1 cellular context compared by ENCODE assay signal in genomic region chr14:74762917-74763802, GRCh38.
A peak's percentile ranks its signal among the peaks of the same experiment; 100 is the strongest.
TF ChIP-seq lines count a peak whose summit lies in the region.

YLPM1 (plus strand) TSS chr14:74763316; CDS start chr14:74763490, 174 bp downstream.

TF ChIP-seq in HepG2, 621 proteins besides CTCF, POLR2A, EP300 and RAD21 (continued from another document and continues in another):
- no peak for TF ChIP-seq MLLT10 (CRISPR knock-in tag; IDR thresholded peaks at IDR 0.05)
- 0 out of 2 replicates have a peak, but pooled peaks have one; percentile 41 for TF ChIP-seq DR1 (CRISPR knock-in tag; IDR thresholded peaks at IDR 0.05)
- peak; percentile 83; the same call in 1 of the 2 replicates for TF ChIP-seq THAP7 (CRISPR knock-in tag; IDR thresholded peaks at IDR 0.05)
- TF ChIP-seq GTF3A (CRISPR knock-in tag; conservative IDR thresholded peaks at IDR 0.05) = no peak
- no peak for TF ChIP-seq ZC3H13 (CRISPR knock-in tag; IDR thresholded peaks at IDR 0.05)
- peak; percentile 62; the same call in 1 of the 3 replicates for TF ChIP-seq MXI1 (IDR thresholded peaks at IDR 0.05; ENCODE audit: borderline replicate concordance, low read depth, low read length)
- peak; percentile 68 for TF ChIP-seq CREB1 (IDR thresholded peaks at IDR 0.05)
- peak; percentile 72 for TF ChIP-seq CREB1 (CRISPR knock-in tag; IDR thresholded peaks at IDR 0.05)
- TF ChIP-seq RNF2 (conservative IDR thresholded peaks at IDR 0.05; ENCODE audit: low read depth) = no peak; the same call in 1 of the 2 replicates
- no peak; the same call in 1 of the 2 replicates for TF ChIP-seq GABPA (IDR thresholded peaks at IDR 0.05; ENCODE audit: low read depth, low read length)
- peak; percentile 69 for TF ChIP-seq GABPA (CRISPR knock-in tag; IDR thresholded peaks at IDR 0.05; ENCODE audit: low read depth)
- TF ChIP-seq POLR2G (IDR thresholded peaks at IDR 0.05; ENCODE audit: low read depth, low read length) = peak; percentile 97
- TF ChIP-seq ZNF281 (CRISPR knock-in tag; IDR thresholded peaks at IDR 0.05; ENCODE audit: borderline replicate concordance) = no peak
- no peak for TF ChIP-seq SNRNP70 (IDR thresholded peaks at IDR 0.05; ENCODE audit: low read depth, low read length)
- TF ChIP-seq ZNF841 (CRISPR knock-in tag; IDR thresholded peaks at IDR 0.05; ENCODE audit: borderline replicate concordance) = no peak
- TF ChIP-seq TFE3 (CRISPR knock-in tag; IDR thresholded peaks at IDR 0.05) = no peak
- no peak for TF ChIP-seq PTBP1 (IDR thresholded peaks at IDR 0.05; ENCODE audit: low read depth, low read length, poor library complexity, severe bottlenecking)
- peak; percentile 56; the same call in 1 of the 2 replicates for TF ChIP-seq MXD1 (CRISPR knock-in tag; IDR thresholded peaks at IDR 0.05)
- peak; percentile 49; the same call in 1 of the 2 replicates for TF ChIP-seq TEAD2 (CRISPR knock-in tag; IDR thresholded peaks at IDR 0.05)
- no peak for TF ChIP-seq ZNF75D (CRISPR knock-in tag; IDR thresholded peaks at IDR 0.05; ENCODE audit: borderline replicate concordance)
- TF ChIP-seq NR2F2 (IDR thresholded peaks at IDR 0.05; ENCODE audit: borderline replicate concordance, low read depth) = no peak
- TF ChIP-seq ZNF629 (CRISPR knock-in tag; conservative IDR thresholded peaks at IDR 0.05) = 0 out of 2 replicates have a peak, but pooled peaks have one; percentile 29
- TF ChIP-seq ZNF558 (CRISPR knock-in tag; IDR thresholded peaks at IDR 0.05; ENCODE audit: borderline replicate concordance) = peak; percentile 80; the same call in 1 of the 2 replicates
- TF ChIP-seq PBX3 (CRISPR knock-in tag; IDR thresholded peaks at IDR 0.05; ENCODE audit: borderline replicate concordance) = peak; percentile 82; the same call in 1 of the 2 replicates
- no peak for TF ChIP-seq KDM1A (CRISPR knock-in tag; IDR thresholded peaks at IDR 0.05)
- peak; percentile 72; the same call in 1 of the 2 replicates for TF ChIP-seq ZNF709 (CRISPR knock-in tag; IDR thresholded peaks at IDR 0.05)
- TF ChIP-seq HIVEP1 (CRISPR knock-in tag; IDR thresholded peaks at IDR 0.05) = peak; percentile 61; the same call in 1 of the 2 replicates
- TF ChIP-seq ZNF720 (CRISPR knock-in tag; IDR thresholded peaks at IDR 0.05) = no peak
- peak; percentile 83 for TF ChIP-seq HOXD1 (CRISPR knock-in tag; IDR thresholded peaks at IDR 0.05)
- no peak for TF ChIP-seq FOXO1 (CRISPR knock-in tag; IDR thresholded peaks at IDR 0.05)
- TF ChIP-seq NFAT5 (CRISPR knock-in tag; IDR thresholded peaks at IDR 0.05) = peak; percentile 92
- peak; percentile 94 for TF ChIP-seq ZNF501 (CRISPR knock-in tag; IDR thresholded peaks at IDR 0.05)
- 0 out of 2 replicates have a peak, but pooled peaks have one; percentile 43 for TF ChIP-seq ZNF232 (CRISPR knock-in tag; IDR thresholded peaks at IDR 0.05; ENCODE audit: borderline replicate concordance)
- TF ChIP-seq ZNF510 (CRISPR knock-in tag; IDR thresholded peaks at IDR 0.05; ENCODE audit: low read depth) = 0 out of 2 replicates have a peak, but pooled peaks have one; percentile 69
- peak; percentile 93 for TF ChIP-seq ZNF362 (CRISPR knock-in tag; IDR thresholded peaks at IDR 0.05; ENCODE audit: borderline replicate concordance)
- TF ChIP-seq ZNF562 (CRISPR knock-in tag; IDR thresholded peaks at IDR 0.05; ENCODE audit: borderline replicate concordance) = no peak
- no peak for TF ChIP-seq NFYB (CRISPR knock-in tag; IDR thresholded peaks at IDR 0.05)
- 0 out of 2 replicates have a peak, but pooled peaks have one; percentile 38 for TF ChIP-seq BRD4 (CRISPR knock-in tag; IDR thresholded peaks at IDR 0.05)
- no peak for TF ChIP-seq ZNF326 (CRISPR knock-in tag; IDR thresholded peaks at IDR 0.05; ENCODE audit: borderline replicate concordance)
- TF ChIP-seq ZNF777 (CRISPR knock-in tag; IDR thresholded peaks at IDR 0.05) = peak; percentile 72
- TF ChIP-seq FOXC1 (CRISPR knock-in tag; IDR thresholded peaks at IDR 0.05; ENCODE audit: borderline replicate concordance) = peak; percentile 86
- peak; percentile 95 for TF ChIP-seq SPEN (CRISPR knock-in tag; IDR thresholded peaks at IDR 0.05; ENCODE audit: low read depth)
- peak; percentile 78; the same call in 1 of the 2 replicates for TF ChIP-seq ZNF234 (CRISPR knock-in tag; conservative IDR thresholded peaks at IDR 0.05)
- TF ChIP-seq RNF219 (CRISPR knock-in tag; IDR thresholded peaks at IDR 0.05) = no peak
- peak; percentile 83 for TF ChIP-seq ZNF800 (CRISPR knock-in tag; IDR thresholded peaks at IDR 0.05)
